Comparison of ENCODE assay signal across 8 cellular contexts in genomic region chr19:575527-576506, GRCh38. TPM values are rescaled to one million over a fixed set of nuclear protein-coding genes. Genes with fewer than 3 reads are reported as not detected.
A peak's percentile ranks its signal among the peaks of the same experiment; 100 is the strongest.
DNase-seq lines count a peak whose midpoint lies in the region; FAIRE-seq lines count a peak whose summit lies in the region.

No MANE protein-coding gene starts in this region.

- peak; percentile 71 for DNase-seq in AG08396 (ENCODE audit: low spot score)
- peak; percentile 29 for DNase-seq in NCI-H69 (lab: John Stamatoyannopoulos, UW)
- DNase-seq in GM19238 (ENCODE audit: insufficient read length, low spot score), result no peak
- no peak for DNase-seq in GM19239 (ENCODE audit: insufficient read length, low spot score)
- DNase-seq in activated CD4-positive, alpha-beta T cell treated with anti-CD3 and anti-CD28 coated beads, Interleukin-2, amount 10 ng/mL, durations not matched to agents 7 days and 5 days, result no peak
- no peak for DNase-seq in NCI-H446 treated with DMSO at 0.1 percent for 48 hours (lab: John Stamatoyannopoulos, UW)

- CTCF ChIA-PET in activated CD4-positive, alpha-beta T cell treated with anti-CD3 and anti-CD28 coated beads, Interleukin-2, amount 10 ng/mL, durations not matched to agents 7 days and 5 days (lab: Charles Lee), result interaction anchor here (0.6 to 1.7 kb wide), 2 partner anchors 69 to 158 kb away, joined by 3 to 5 read pairs; no protein-coding TSS in a partner anchor

- no peaks in the 10 kb centered on the region for H3K9me3 ChIP-seq in endocrine pancreas (ENCODE audit: control insufficient read depth, low read length)
- H3K9me3 ChIP-seq in mesodermal cell (ENCODE audit: control insufficient read depth, low read length), result no peaks in the 10 kb centered on the region

- H3K27me3 ChIP-seq in endocrine pancreas (ENCODE audit: control insufficient read depth, insufficient read depth, low read length), result no peaks in the 10 kb centered on the region

- FAIRE-seq in GM19239 (lab: Jason Lieb, UNC), result no peak

- peak overlapping the region; percentile 33 for H3K9ac ChIP-seq in endocrine pancreas (ENCODE audit: control insufficient read depth, insufficient read depth, low read length)

- H3K4me1 Mint-ChIP-seq in activated CD4-positive, alpha-beta T cell treated with anti-CD3 and anti-CD28 coated beads, Interleukin-2, amount 10 ng/mL, durations not matched to agents 7 days and 5 days, result peaks cover 38% of the 10 kb centered on the region

- H3K4me3 ChIP-seq in endocrine pancreas (ENCODE audit: control insufficient read depth, insufficient read depth, low read length) (no peak overlapping the region), mesodermal cell (ENCODE audit: extremely low read depth, insufficient read depth, low read length, poor library complexity, severe bottlenecking) (peak overlapping the region; percentile 23)

- no peaks in the 10 kb centered on the region for H3K4me1 ChIP-seq in endocrine pancreas (ENCODE audit: control insufficient read depth, insufficient read depth, low read length)
- H3K4me1 ChIP-seq in mesodermal cell (ENCODE audit: control insufficient read depth, insufficient read depth, low read length, poor library complexity, severe bottlenecking), result peaks cover 17% of the 10 kb centered on the region

- H3K4me3 Mint-ChIP-seq in activated CD4-positive, alpha-beta T cell treated with anti-CD3 and anti-CD28 coated beads, Interleukin-2, amount 10 ng/mL, durations not matched to agents 7 days and 5 days, result no peak overlapping the region

- H3K36me3 ChIP-seq in endocrine pancreas (ENCODE audit: control insufficient read depth, insufficient read depth, low read length) (no peaks in the 10 kb centered on the region), mesodermal cell (ENCODE audit: control insufficient read depth, insufficient read depth, low read length) (peaks cover 48% of the 10 kb centered on the region)

- no peak overlapping the region for H3K27ac Mint-ChIP-seq in activated CD4-positive, alpha-beta T cell treated with anti-CD3 and anti-CD28 coated beads, Interleukin-2, amount 10 ng/mL, durations not matched to agents 7 days and 5 days

- H3K27me3 Mint-ChIP-seq in activated CD4-positive, alpha-beta T cell treated with anti-CD3 and anti-CD28 coated beads, Interleukin-2, amount 10 ng/mL, durations not matched to agents 7 days and 5 days, result no peaks in the 10 kb centered on the region

- WGBS in mesodermal cell (ENCODE audit: insufficient coverage in 2 of 2), 2 experiments, result 78 to 86% methylated on average over 23 to 35 of the region's 38 CpGs

- no peak overlapping the region for H3K27ac ChIP-seq in mesodermal cell (ENCODE audit: low read depth, low read length, severe bottlenecking)

- POLR2A ChIA-PET in activated CD4-positive, alpha-beta T cell treated with anti-CD3 and anti-CD28 coated beads, Interleukin-2, amount 10 ng/mL, durations not matched to agents 7 days and 5 days (lab: Charles Lee), result no interaction called here

- H3K36me3 Mint-ChIP-seq in activated CD4-positive, alpha-beta T cell treated with anti-CD3 and anti-CD28 coated beads, Interleukin-2, amount 10 ng/mL, durations not matched to agents 7 days and 5 days (ENCODE audit: low read depth), result no peaks in the 10 kb centered on the region

- no peaks in the 10 kb centered on the region for H3K9me3 Mint-ChIP-seq in activated CD4-positive, alpha-beta T cell treated with anti-CD3 and anti-CD28 coated beads, Interleukin-2, amount 10 ng/mL, durations not matched to agents 7 days and 5 days

RNA-seq across cellular contexts. Expression of gene BSG, which starts 3.4 kb away (rescaled TPM):
- 789 TPM for polyA plus RNA-seq in mesodermal cell (2013, experiment 1 of 2)
- 677 TPM for polyA plus RNA-seq in mesodermal cell (2013, experiment 2 of 2)
- total RNA-seq in activated CD4-positive, alpha-beta T cell treated with anti-CD3 and anti-CD28 coated beads, Interleukin-2, amount 10 ng/mL, durations not matched to agents 7 days and 5 days, result 100 to 1,000 TPM; 233 TPM

RNA-seq across cellular contexts. Expression of gene HCN2, which starts 13.9 kb away (rescaled TPM):
- 1.0 TPM for polyA plus RNA-seq in mesodermal cell (2013, experiment 1 of 2)
- polyA plus RNA-seq in mesodermal cell (2013, experiment 2 of 2), result 1.1 TPM
- 1 to 10 TPM; 2.6 to 3.2 TPM for total RNA-seq in activated CD4-positive, alpha-beta T cell treated with anti-CD3 and anti-CD28 coated beads, Interleukin-2, amount 10 ng/mL, durations not matched to agents 7 days and 5 days

RNA-seq across cellular contexts. Expression of gene GZMM, which starts 32.0 kb away (rescaled TPM):
- polyA plus RNA-seq in mesodermal cell (2013, experiment 1 of 2), result not detected
- polyA plus RNA-seq in mesodermal cell (2013, experiment 2 of 2), result not detected
- 10 to 100 TPM; 44.5 to 47.4 TPM for total RNA-seq in activated CD4-positive, alpha-beta T cell treated with anti-CD3 and anti-CD28 coated beads, Interleukin-2, amount 10 ng/mL, durations not matched to agents 7 days and 5 days

RNA-seq across cellular contexts. Expression of gene CDC34, which starts 44.3 kb away (rescaled TPM):
- 170 TPM for polyA plus RNA-seq in mesodermal cell (2013, experiment 1 of 2)
- polyA plus RNA-seq in mesodermal cell (2013, experiment 2 of 2), result 138 TPM
- total RNA-seq in activated CD4-positive, alpha-beta T cell treated with anti-CD3 and anti-CD28 coated beads, Interleukin-2, amount 10 ng/mL, durations not matched to agents 7 days and 5 days, result 10 to 100 TPM; 43.7 to 50.8 TPM

RNA-seq across cellular contexts. Expression of gene POLRMT, which starts 57.5 kb away (rescaled TPM):
- polyA plus RNA-seq in mesodermal cell (2013, experiment 1 of 2), result 45.2 TPM
- polyA plus RNA-seq in mesodermal cell (2013, experiment 2 of 2), result 45.7 TPM
- 10 to 100 TPM; 42.1 to 52.3 TPM for total RNA-seq in activated CD4-positive, alpha-beta T cell treated with anti-CD3 and anti-CD28 coated beads, Interleukin-2, amount 10 ng/mL, durations not matched to agents 7 days and 5 days

Comparison
In these comparisons a context has a peak if more than half of its experiments do, and no peak if none do; other contexts are left out.
1. DNase-seq: peak in AG08396 (single experiment) and NCI-H69 (single experiment); none in GM19238 (single experiment), GM19239 (single experiment), activated CD4-positive, alpha-beta T cell treated with anti-CD3 and anti-CD28 coated beads, Interleukin-2, amount 10 ng/mL, durations not matched to agents 7 days and 5 days (single experiment) and NCI-H446 treated with DMSO at 0.1 percent for 48 hours (single experiment).